Comparison of ENCODE assay signal across 8 cellular contexts in genomic region chr1:28877132-28877781, GRCh38. TPM values are rescaled to one million over a fixed set of nuclear protein-coding genes. Genes with fewer than 3 reads are reported as not detected.
DNase-seq lines count a peak whose midpoint lies in the region; ATAC-seq, FAIRE-seq and TF ChIP-seq lines count a peak whose summit lies in the region.

No MANE protein-coding gene starts in this region.

- peak; percentile 76 for FAIRE-seq in astrocyte (lab: Jason Lieb, UNC)

- H3K36me3 Mint-ChIP-seq in astrocyte (ENCODE audit: low read depth, unreplicated experiment) = no peaks in the 10 kb centered on the region

- H3K9me2 ChIP-seq in hepatocyte (replicated peaks; ENCODE audit: insufficient read depth) = no peaks in the 10 kb centered on the region

- TF ChIP-seq CTCF in astrocyte (IDR thresholded peaks at IDR 0.05; ENCODE audit: insufficient read depth, low read depth, low read length) (peak; percentile 97), hepatocyte (IDR thresholded peaks at IDR 0.05; ENCODE audit: poor library complexity) (peak; percentile 95), smooth muscle cell (IDR thresholded peaks at IDR 0.05; ENCODE audit: borderline replicate concordance, insufficient read depth, poor library complexity, severe bottlenecking) (peak; percentile 97)

- H3K4me3 Mint-ChIP-seq in astrocyte (ENCODE audit: unreplicated experiment) = no peak overlapping the region

- H3K4me1 Mint-ChIP-seq in astrocyte (ENCODE audit: low read depth, unreplicated experiment) = peaks cover 3% of the 10 kb centered on the region

- H3K27me3 Mint-ChIP-seq in astrocyte (ENCODE audit: low read depth, unreplicated experiment) = peaks cover 3% of the 10 kb centered on the region

- H3K9me3 Mint-ChIP-seq in astrocyte (ENCODE audit: unreplicated experiment) = no peaks in the 10 kb centered on the region

- no peaks in the 10 kb centered on the region for H3F3A ChIP-seq in smooth muscle cell (ENCODE audit: low read depth)

- H3K36me3 ChIP-seq in astrocyte (ENCODE audit: insufficient read depth, low read length) (no peaks in the 10 kb centered on the region), hepatocyte (replicated peaks; ENCODE audit: insufficient read depth, low read depth) (no peaks in the 10 kb centered on the region), smooth muscle cell (ENCODE audit: low read depth) (no peaks in the 10 kb centered on the region)

- H3K27me3 ChIP-seq in astrocyte (ENCODE audit: insufficient read depth, low read length) (no peaks in the 10 kb centered on the region), hepatocyte (no peaks in the 10 kb centered on the region), smooth muscle cell (ENCODE audit: low read depth) (no peaks in the 10 kb centered on the region)

- no peak overlapping the region for H3K9ac ChIP-seq in astrocyte (ENCODE audit: low read length)
- no peak overlapping the region for H3K9ac ChIP-seq in smooth muscle cell (ENCODE audit: low read depth)

- H3K4me1 ChIP-seq in astrocyte (ENCODE audit: insufficient read depth, low read length) (no peaks in the 10 kb centered on the region), hepatocyte (ENCODE audit: insufficient read depth) (peaks cover 4% of the 10 kb centered on the region), smooth muscle cell (ENCODE audit: low read depth) (no peaks in the 10 kb centered on the region)

- no peaks in the 10 kb centered on the region for H3K79me2 ChIP-seq in astrocyte (ENCODE audit: insufficient read depth, low read length)
- no peaks in the 10 kb centered on the region for H3K79me2 ChIP-seq in hepatocyte
- no peaks in the 10 kb centered on the region for H3K79me2 ChIP-seq in smooth muscle cell (ENCODE audit: low read depth)

- H4K20me1 ChIP-seq in astrocyte (ENCODE audit: insufficient read depth, low read length) (no peaks in the 10 kb centered on the region), hepatocyte (ENCODE audit: insufficient read depth, poor library complexity, severe bottlenecking) (no peaks in the 10 kb centered on the region), smooth muscle cell (ENCODE audit: low read depth) (no peaks in the 10 kb centered on the region)

- DNase-seq in AG08396 (ENCODE audit: low spot score) (peak; percentile 83), NCI-H1930 (lab: John Stamatoyannopoulos, UW) (peak; percentile 53 to 56), T1000 (lab: John Stamatoyannopoulos, UW) (peak; percentile 56), astrocyte (ENCODE audit: low read depth) (no peak), hepatocyte (ENCODE audit: low spot score) (peak; percentile 89), smooth muscle cell (lab: John Stamatoyannopoulos, UW; ENCODE audit: unreplicated experiment) (peak; percentile 32)

- no peak for TF ChIP-seq POLR2A in GM18505 (IDR thresholded peaks at IDR 0.05; ENCODE audit: borderline replicate concordance, extremely low read depth, insufficient read depth, insufficient read length)

- no peak overlapping the region for H3K4me3 ChIP-seq in astrocyte (ENCODE audit: insufficient read depth, low read depth, low read length)
- H3K4me3 ChIP-seq in hepatocyte = no peak overlapping the region
- H3K4me3 ChIP-seq in smooth muscle cell = no peak overlapping the region

- no peak overlapping the region for H3K27ac ChIP-seq in astrocyte (ENCODE audit: low read depth, low read length)
- no peak overlapping the region for H3K27ac ChIP-seq in hepatocyte
- no peak overlapping the region for H3K27ac ChIP-seq in smooth muscle cell (ENCODE audit: low read depth)

- no peak overlapping the region for H2AFZ ChIP-seq in astrocyte (ENCODE audit: low read depth, low read length)
- H2AFZ ChIP-seq in hepatocyte = no peak overlapping the region
- no peak overlapping the region for H2AFZ ChIP-seq in smooth muscle cell (ENCODE audit: low read depth)

- no peak overlapping the region for H3K27ac Mint-ChIP-seq in astrocyte (ENCODE audit: unreplicated experiment)

- no peak overlapping the region for H3K4me2 ChIP-seq in astrocyte (ENCODE audit: low read length)
- H3K4me2 ChIP-seq in hepatocyte = no peak overlapping the region
- H3K4me2 ChIP-seq in smooth muscle cell = no peak overlapping the region

- WGBS in hepatocyte (ENCODE audit: low lambda C conversion rate, missing lambda C conversion rate) = 27% methylated on average over 18 of the region's 18 CpGs
- 36% methylated on average over 18 of the region's 18 CpGs for WGBS in smooth muscle cell (ENCODE audit: low lambda C conversion rate)

- peak; percentile 52 for ATAC-seq in GM19395 (IDR thresholded peaks at IDR 0.05; ENCODE audit: unreplicated experiment)
- ATAC-seq in GM18505 (IDR thresholded peaks at IDR 0.05; ENCODE audit: unreplicated experiment) = no peak

- H3K9me3 ChIP-seq in astrocyte (ENCODE audit: insufficient read depth, low read depth, low read length) (no peaks in the 10 kb centered on the region), hepatocyte (ENCODE audit: low read depth) (no peaks in the 10 kb centered on the region), smooth muscle cell (replicated peaks; ENCODE audit: low read depth) (no peaks in the 10 kb centered on the region)

RNA-seq across cellular contexts. Expression of gene EPB41, which starts 37.1 kb away (rescaled TPM):
- total RNA-seq in astrocyte (13.9 and 14.2 TPM in 2 replicates), hepatocyte (51.7 and 60.8 TPM in 2 replicates), smooth muscle cell (20.2 and 58.0 TPM in 2 replicates)
- polyA plus RNA-seq in hepatocyte (13.2 and 20.5 TPM in 2 replicates), smooth muscle cell (4.7 and 6.2 TPM in 2 replicates)
